ENCODE assay signal across 32 cellular contexts in the genomic region with DNA sequence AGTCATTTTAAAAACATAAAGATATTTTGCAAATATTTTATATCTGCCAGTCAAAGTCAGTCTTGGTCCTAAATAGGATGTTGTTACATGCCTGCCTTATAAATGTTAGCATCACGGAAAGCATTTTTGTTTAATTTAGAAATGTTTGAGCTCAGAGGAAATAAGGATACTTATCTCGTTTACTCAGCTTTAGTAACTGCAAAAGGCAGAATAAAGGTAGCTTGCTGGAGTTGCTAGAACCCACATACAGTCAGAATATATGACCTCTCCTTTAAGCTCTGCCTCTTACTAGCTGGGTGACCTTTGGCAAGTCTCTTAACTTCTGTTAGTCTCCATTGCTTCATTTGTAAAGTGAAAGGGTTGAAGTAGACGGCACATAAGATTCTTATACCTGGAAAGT.
"Had no signal": no experiment of that assay in that cellular context is flagged by ENCODE, and none has a peak within 500 bp of the region (broad histone marks: within the 10 kb centered on the region; RNA-seq: fewer than 3 reads in every experiment).

No MANE protein-coding gene starts in this region.

- H3K27ac ChIP-seq: PC-9 had no signal

- H3K27ac Mint-ChIP-seq: activated CD4-positive, alpha-beta T cell treated with anti-CD3 and anti-CD28 coated beads for 36 hours; activated CD4-positive, alpha-beta T cell treated with anti-CD3 and anti-CD28 coated beads, Interleukin-2, amount 10 ng/mL, durations not matched to agents 7 days and 5 days; activated CD8-positive, alpha-beta T cell treated with anti-CD3 and anti-CD28 coated beads, Interleukin-2, amount 10 ng/mL, durations not matched to agents 7 days and 5 days; activated naive CD4-positive, alpha-beta T cell treated with anti-CD3 and anti-CD28 coated beads, Interleukin-2, amount 10 ng/mL, durations not matched to agents 7 days and 5 days; activated naive CD8-positive, alpha-beta T cell; activated naive CD8-positive, alpha-beta T cell treated with anti-CD3 and anti-CD28 coated beads, Interleukin-2, amount 50 U/mL, for 24 hours; brain; WTC11 had no signal

- H3K9me3 Mint-ChIP-seq: activated CD4-positive, alpha-beta T cell treated with anti-CD3 and anti-CD28 coated beads, Interleukin-2, amount 10 ng/mL, durations not matched to agents 7 days and 5 days; activated naive CD4-positive, alpha-beta T cell treated with anti-CD3 and anti-CD28 coated beads, Interleukin-2, amount 10 ng/mL, durations not matched to agents 7 days and 5 days; activated naive CD8-positive, alpha-beta T cell treated with anti-CD3 and anti-CD28 coated beads, Interleukin-2, amount 50 U/mL, for 24 hours; activated T-cell treated with anti-CD3 and anti-CD28 coated beads, Interleukin-2, amount 50 U/mL, for 4 hours had no signal

- H3K4me2 ChIP-seq: PC-9 had no signal

- H3K4me3 Mint-ChIP-seq: activated CD4-positive, alpha-beta T cell treated with anti-CD3 and anti-CD28 coated beads for 36 hours; activated CD4-positive, alpha-beta T cell treated with anti-CD3 and anti-CD28 coated beads, Interleukin-2, amount 10 ng/mL, durations not matched to agents 7 days and 5 days; activated CD8-positive, alpha-beta T cell treated with anti-CD3 and anti-CD28 coated beads, Interleukin-2, amount 10 ng/mL, durations not matched to agents 7 days and 5 days; activated naive CD4-positive, alpha-beta T cell treated with anti-CD3 and anti-CD28 coated beads, Interleukin-2, amount 10 ng/mL, durations not matched to agents 7 days and 5 days; activated naive CD8-positive, alpha-beta T cell; activated naive CD8-positive, alpha-beta T cell treated with anti-CD3 and anti-CD28 coated beads, Interleukin-2, amount 50 U/mL, for 24 hours; activated T-cell treated with anti-CD3 and anti-CD28 coated beads, Interleukin-2, amount 50 U/mL, for 4 hours; brain; WTC11 had no signal

- H2AFZ ChIP-seq: PC-9 had no signal

- H3K4me1 Mint-ChIP-seq: activated CD4-positive, alpha-beta T cell treated with anti-CD3 and anti-CD28 coated beads for 36 hours; activated CD4-positive, alpha-beta T cell treated with anti-CD3 and anti-CD28 coated beads, Interleukin-2, amount 10 ng/mL, durations not matched to agents 7 days and 5 days; activated naive CD4-positive, alpha-beta T cell treated with anti-CD3 and anti-CD28 coated beads, Interleukin-2, amount 10 ng/mL, durations not matched to agents 7 days and 5 days; activated naive CD8-positive, alpha-beta T cell treated with anti-CD3 and anti-CD28 coated beads, Interleukin-2, amount 50 U/mL, for 24 hours; WTC11 had no signal

- H3K4me3 ChIP-seq: PC-9 had no signal

- H3K36me3 Mint-ChIP-seq: activated naive CD4-positive, alpha-beta T cell treated with anti-CD3 and anti-CD28 coated beads, Interleukin-2, amount 10 ng/mL, durations not matched to agents 7 days and 5 days; activated naive CD8-positive, alpha-beta T cell; brain; WTC11 had no signal

- DNase-seq: activated CD4-positive, alpha-beta T cell treated with anti-CD3 and anti-CD28 coated beads for 36 hours; activated CD4-positive, alpha-beta T cell treated with anti-CD3 and anti-CD28 coated beads, Interleukin-2, amount 10 ng/mL, durations not matched to agents 7 days and 5 days; activated CD4-positive, alpha-beta T cell treated with anti-CD3 and anti-CD28 coated beads, Interleukin-2, amount 50 U/mL, for 48 hours; activated CD8-positive, alpha-beta T cell treated with anti-CD3 and anti-CD28 coated beads, Interleukin-2, amount 10 ng/mL, durations not matched to agents 7 days and 5 days; activated effector memory CD4-positive, alpha-beta T cell treated with Interleukin-2 at 50 U/mL for 16 hours; activated naive CD4-positive, alpha-beta T cell treated with anti-CD3 and anti-CD28 coated beads, Interleukin-2, amount 10 ng/mL, durations not matched to agents 7 days and 5 days; activated naive CD8-positive, alpha-beta T cell treated with anti-CD3 and anti-CD28 coated beads, Interleukin-2, amount 50 U/mL, for 24 hours; activated T-cell treated with anti-CD3 and anti-CD28 coated beads for 4 hours; activated T-cell treated with anti-CD3 and anti-CD28 coated beads, Interleukin-2, amount 50 U/mL, for 4 hours; anterior cingulate cortex; caudate nucleus; cerebellar nuclear complex; NCI-H1105; NCI-H1417 treated with DMSO at 0.1 percent for 48 hours; NCI-H187 treated with DMSO at 0.1 percent for 48 hours; NCI-H2081; NCI-H226; NCI-H446 treated with DMSO at 0.1 percent for 48 hours; NCI-H524; NCI-H69; NCI-H82; NK-92 treated with Interleukin-12 subunit alpha and Interleukin-12 subunit beta, amount 100 ng/mL, for 24 hours; PC-9; Right ventricle myocardium superior; SW 1271; T-helper 1 cell; T-helper 2 cell; T-helper 9 cell had no signal

- ATAC-seq: activated CD4-positive, alpha-beta T cell treated with anti-CD3 and anti-CD28 coated beads for 36 hours; activated CD4-positive, CD25-positive, alpha-beta regulatory T cell treated with anti-CD3 and anti-CD28 coated beads, Interleukin-2, amount 50 U/mL, for 24 hours; activated CD8-positive, alpha-beta T cell treated with anti-CD3 and anti-CD28 coated beads, Interleukin-2, amount 10 ng/mL, durations not matched to agents 7 days and 5 days; activated naive CD8-positive, alpha-beta T cell treated with anti-CD3 and anti-CD28 coated beads, Interleukin-2, amount 50 U/mL, for 24 hours; activated T-cell treated with anti-CD3 and anti-CD28 coated beads, Interleukin-2, amount 50 U/mL, for 4 hours; WTC11 had no signal

- H3K27me3 Mint-ChIP-seq: activated CD4-positive, alpha-beta T cell treated with anti-CD3 and anti-CD28 coated beads for 36 hours; activated CD4-positive, alpha-beta T cell treated with anti-CD3 and anti-CD28 coated beads, Interleukin-2, amount 10 ng/mL, durations not matched to agents 7 days and 5 days; activated naive CD4-positive, alpha-beta T cell treated with anti-CD3 and anti-CD28 coated beads, Interleukin-2, amount 10 ng/mL, durations not matched to agents 7 days and 5 days; activated naive CD8-positive, alpha-beta T cell; activated naive CD8-positive, alpha-beta T cell treated with anti-CD3 and anti-CD28 coated beads, Interleukin-2, amount 50 U/mL, for 24 hours; brain had no signal
